Comparison of ENCODE assay signal across 8 cellular contexts in genomic region chr10:3774814-3775670, GRCh38. TPM values are rescaled to one million over a fixed set of nuclear protein-coding genes. Genes with fewer than 3 reads are reported as not detected.
DNase-seq lines count a peak whose midpoint lies in the region; ATAC-seq and TF ChIP-seq lines count a peak whose summit lies in the region.

No MANE protein-coding gene starts in this region.

- H3K4me1 ChIP-seq in Panc1 (ENCODE audit: control insufficient read depth, insufficient read depth, low read length) (peaks cover 56% of the 10 kb centered on the region), muscle layer of colon (ENCODE audit: insufficient read depth, low read length) (peaks cover 51% of the 10 kb centered on the region)

- no TSS peak for BruUV-seq in Panc1 (replicated peaks; lab: Mats Ljungman, UMichigan)

- H3K9ac ChIP-seq in muscle layer of colon (ENCODE audit: low read length), result no peak overlapping the region

- peak overlapping the region in 1 of 2 experiments; percentile 15; a peak in 2 of 4 replicates for H3K4me3 ChIP-seq in Panc1 (ENCODE audit: low read depth in 2 of 2, low read length in 2 of 2)
- H3K4me3 ChIP-seq in muscle layer of colon (ENCODE audit: low read depth in 1 of 2, low read length in 2 of 2), result no peak overlapping the region

- no peak for TF ChIP-seq CTCF in Panc1 (IDR thresholded peaks at IDR 0.05)

- H3K27me3 ChIP-seq in Panc1 (ENCODE audit: control insufficient read depth, insufficient read depth, low read length) (no peaks in the 10 kb centered on the region), muscle layer of colon (ENCODE audit: control insufficient read depth in 1 of 2, insufficient read depth in 2 of 2, low read length in 2 of 2) (no peaks in the 10 kb centered on the region)

- POLR2A ChIA-PET in Panc1 (lab: Charles Lee), result interaction anchor here (0.6 to 1.7 kb wide), 6 partner anchors 10 to 213 kb away, joined by 3 to 11 read pairs (median 4); partner anchors contain the start of gene KLF6

- peak; percentile 60 for ATAC-seq in Panc1
- ATAC-seq in HG03571 (IDR thresholded peaks at IDR 0.05; ENCODE audit: unreplicated experiment), result no peak
- no peak for ATAC-seq in HG03025 (IDR thresholded peaks at IDR 0.05; ENCODE audit: low FRiP score, unreplicated experiment)

- CTCF ChIA-PET in Panc1 (lab: Charles Lee), result interaction anchor here (1.1 kb wide), 1 partner anchor 577 kb away, joined by 3 read pairs; no protein-coding TSS in a partner anchor

- no peaks in the 10 kb centered on the region for H3K9me3 ChIP-seq in Panc1 (ENCODE audit: control insufficient read depth, insufficient read depth, low read depth, low read length)
- no peaks in the 10 kb centered on the region for H3K9me3 ChIP-seq in muscle layer of colon (ENCODE audit: low read length)

- H3K27ac ChIP-seq in Panc1 (ENCODE audit: low read length) (peak overlapping the region; percentile 100), muscle layer of colon (ENCODE audit: low read depth, low read length) (peak overlapping the region; percentile 94)

- intact Hi-C loops in Panc1 (cut with micrococcal nuclease; ENCODE audit: unreplicated experiment), result loop anchor here (5.0 to 10.0 kb wide), 2 partner anchors 150 to 538 kb away; no protein-coding TSS in a partner anchor

- peak; percentile 74 for DNase-seq in Caki2 (ENCODE audit: low read depth)
- peak; percentile 85 for DNase-seq in Panc1 (ENCODE audit: low read depth, low spot score)
- peak; percentile 83 to 93 for DNase-seq in dermis microvascular lymphatic vessel endothelial cell (ENCODE audit: low read depth in 2 of 2)
- no peak for DNase-seq in hippocampal formation (lab: John Stamatoyannopoulos, UW)
- DNase-seq in NCI-H446 (lab: John Stamatoyannopoulos, UW), result no peak

- in situ Hi-C loops in Caki2 (cut with HindIII; ENCODE audit: low pct_unique_long_range_greater_than_20kb, low sequenced_read_pairs) (no loop called here), Panc1 (cut with HindIII; ENCODE audit: low pct_unique_long_range_greater_than_20kb, low sequenced_read_pairs) (no loop called here)

- H3K36me3 ChIP-seq in Panc1 (ENCODE audit: control insufficient read depth, insufficient read depth, low read length) (peaks cover 17% of the 10 kb centered on the region), muscle layer of colon (ENCODE audit: insufficient read depth, low read length) (peaks cover 50% of the 10 kb centered on the region)

RNA-seq across cellular contexts. Expression of gene KLF6, which starts 10.0 kb away (rescaled TPM):
- total RNA-seq in Caki2 (2014; rRNA removed; shearing (Covaris generic); ENCODE audit: low replicate concordance), result 36.8 and 40.2 TPM in 2 replicates
- total RNA-seq in Panc1 (2021; ENCODE audit: unreplicated experiment) (177 TPM), dermis microvascular lymphatic vessel endothelial cell (86.0 and 123 TPM in 2 replicates)
- 108 TPM for polyA plus RNA-seq in Panc1 (2012; ENCODE audit: insufficient read length)

Comparison
In these comparisons a context has a peak if more than half of its experiments do, and no peak if none do; other contexts are left out.
1. DNase-seq: peak in Caki2 (single experiment), Panc1 (single experiment) and dermis microvascular lymphatic vessel endothelial cell (2 of 2); none in hippocampal formation (0 of 2) and NCI-H446 (0 of 2).